In the genomic region with DNA sequence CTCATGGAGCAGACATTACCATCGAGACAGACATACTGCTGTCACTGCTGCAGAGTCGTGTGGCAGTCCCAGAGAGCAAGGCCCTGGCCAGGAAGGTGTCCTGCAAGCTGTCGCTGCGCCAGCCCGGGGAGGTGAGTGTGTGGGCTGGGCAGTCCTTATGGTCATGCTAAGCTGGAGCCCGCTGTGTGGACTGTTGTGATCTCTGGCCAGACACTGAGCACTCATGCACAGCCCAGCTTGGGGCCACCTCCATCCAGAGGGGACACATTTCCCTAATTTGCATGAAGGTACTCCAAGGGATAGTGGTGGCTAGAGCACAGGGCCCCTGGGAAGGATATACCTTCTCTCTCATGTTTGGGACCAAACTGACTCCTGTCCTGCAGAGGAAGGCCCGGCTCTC, we compare ENCODE assay signal across 1 cellular context.
TF ChIP-seq lines count a peak whose summit lies in the region.

No MANE protein-coding gene starts in this region.

TF ChIP-seq in IMR-90, 13 proteins besides CTCF, POLR2A, EP300 and RAD21 (continued from another document):
- TF ChIP-seq, protein P1, sequence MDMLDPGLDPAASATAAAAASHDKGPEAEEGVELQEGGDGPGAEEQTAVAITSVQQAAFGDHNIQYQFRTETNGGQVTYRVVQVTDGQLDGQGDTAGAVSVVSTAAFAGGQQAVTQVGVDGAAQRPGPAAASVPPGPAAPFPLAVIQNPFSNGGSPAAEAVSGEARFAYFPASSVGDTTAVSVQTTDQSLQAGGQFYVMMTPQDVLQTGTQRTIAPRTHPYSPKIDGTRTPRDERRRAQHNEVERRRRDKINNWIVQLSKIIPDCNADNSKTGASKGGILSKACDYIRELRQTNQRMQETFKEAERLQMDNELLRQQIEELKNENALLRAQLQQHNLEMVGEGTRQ (IDR thresholded peaks at IDR 0.05; ENCODE audit: low read depth, low read length): no peak
- no peak for TF ChIP-seq NFE2L2 (IDR thresholded peaks at IDR 0.05; ENCODE audit: low read depth, low read length)
- TF ChIP-seq BHLHE40 (IDR thresholded peaks at IDR 0.05; ENCODE audit: low read depth, low read length): no peak
